8 cellular contexts compared by ENCODE assay signal in the genomic region with DNA sequence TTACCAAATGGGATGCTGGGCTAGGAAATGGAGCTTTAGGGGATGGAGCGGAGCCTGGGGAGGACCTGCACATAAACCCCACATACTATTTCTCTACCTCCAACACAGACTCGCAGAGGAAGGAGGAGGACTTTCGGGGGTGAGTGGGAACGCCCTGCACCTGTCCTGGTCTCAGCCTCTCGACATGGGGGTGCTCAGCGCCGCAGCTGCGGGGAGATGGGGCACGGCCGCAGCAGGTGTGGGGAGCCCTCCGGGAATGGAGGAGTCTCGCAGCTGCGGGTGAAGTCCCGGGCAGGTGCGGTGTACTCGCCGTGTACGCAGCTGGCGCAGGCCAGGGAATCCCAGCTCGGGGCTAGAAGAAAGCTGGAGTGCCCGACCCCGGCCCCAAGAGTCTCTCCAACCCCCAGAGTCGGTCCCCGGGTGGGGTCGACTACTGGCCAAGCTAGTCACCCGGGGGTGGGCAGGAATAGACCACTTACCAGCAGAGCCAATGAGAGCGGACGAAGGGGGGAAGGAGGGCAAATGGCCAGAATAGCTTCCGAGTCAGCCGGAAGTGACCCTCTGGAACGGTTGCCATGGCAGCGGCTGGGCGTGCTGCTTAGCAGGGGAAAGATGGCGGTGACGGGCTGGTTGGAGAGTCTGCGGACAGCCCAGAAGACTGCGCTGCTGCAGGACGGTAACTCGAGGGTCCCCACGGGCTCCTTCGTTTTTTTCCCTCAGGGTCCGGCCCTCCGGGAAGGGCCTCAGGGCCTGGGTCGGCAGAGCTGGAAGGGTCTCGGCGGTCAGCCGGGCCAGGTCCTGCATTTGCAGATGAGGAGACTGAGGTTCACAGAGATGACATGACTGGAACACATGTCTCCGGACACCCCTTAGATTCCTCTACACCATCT. TPM values are rescaled to one million over a fixed set of nuclear protein-coding genes. Genes with fewer than 3 reads are reported as not detected.
A peak's percentile ranks its signal among the peaks of the same experiment; 100 is the strongest.
DNase-seq lines count a peak whose midpoint lies in the region; ATAC-seq, FAIRE-seq and TF ChIP-seq lines count a peak whose summit lies in the region.

A gene (plus strand): TSS at position 597 of the 890 bp plus-strand sequence. CDS start 16 bp downstream, at position 613.
A gene (minus strand): TSS at position 533 of the 890 bp plus-strand sequence. CDS start 897 bp downstream, outside the sequence.

- TF ChIP-seq EP300 in HepG2 (IDR thresholded peaks at IDR 0.05; ENCODE audit: low read depth in 2 of 2, low read length in 2 of 2) (no peak), HepG2 (CRISPR knock-in tag; IDR thresholded peaks at IDR 0.05; ENCODE audit: borderline replicate concordance) (no peak)

- intact Hi-C loops in activated CD4-positive, alpha-beta memory T cell treated with anti-CD3 and anti-CD28 coated beads for 36 hours (cut with micrococcal nuclease) = loop anchor here (5.0 kb wide), 1 partner anchor 194 kb away; a partner anchor contains a TSS
- intact Hi-C loops in HepG2 (cut with micrococcal nuclease; ENCODE audit: unreplicated experiment) = no loop called here

- H3K4me1 ChIP-seq in HepG2 (ENCODE audit: insufficient read depth, low read length) = peaks cover 25% of the 10 kb centered on the region

- H3K27me3 ChIP-seq in HepG2 (ENCODE audit: control insufficient read depth in 1 of 2, insufficient read depth in 2 of 2, low read length in 2 of 2) = no peaks in the 10 kb centered on the region; a peak in 1 of 5 replicates

- WGBS in HepG2 (ENCODE audit: low lambda C conversion rate) = 0% methylated on average over 4 of the region's 48 CpGs

- no peaks in the 10 kb centered on the region for H4K20me1 ChIP-seq in HepG2 (ENCODE audit: insufficient read depth, low read length)

- peak; percentile 94 for DNase-seq in NCI-H748 (lab: John Stamatoyannopoulos, UW; ENCODE audit: unreplicated experiment)
- peak; percentile 95 for DNase-seq in activated CD4-positive, alpha-beta memory T cell treated with anti-CD3 and anti-CD28 coated beads for 36 hours
- peak; percentile 89 to 96 for DNase-seq in dermis microvascular lymphatic vessel endothelial cell (ENCODE audit: low read depth in 2 of 2)
- peak; percentile 93 for DNase-seq in HepG2 (ENCODE audit: low spot score)
- DNase-seq in stimulated activated CD4-positive, alpha-beta T cell treated with anti-CD3 and anti-CD28 coated beads, Interleukin-2, amount 100 ng/mL, for 48 hours = peak; percentile 92 to 93

- peak; percentile 30 to 72; a peak in 3 of 4 replicates for TF ChIP-seq POLR2A in HepG2 (IDR thresholded peaks at IDR 0.05; ENCODE audit: insufficient read depth in 1 of 2, low read depth in 2 of 2, low read length in 2 of 2)

- peaks cover 3 to 16% of the 10 kb centered on the region in 2 experiments; a peak in 3 of 5 replicates for H3K36me3 ChIP-seq in HepG2 (replicated peaks in 1 of 2; ENCODE audit: control insufficient read depth in 1 of 2, insufficient read depth in 2 of 2, low read length in 2 of 2)

- peak within 1 kb of the TSS; percentile 86 to 95 (median 94) for H3K4me3 ChIP-seq in HepG2 (replicated peaks in 1 of 3; ENCODE audit: insufficient read depth in 1 of 3, low read depth in 2 of 3, low read length in 3 of 3)

- H3K4me3 Mint-ChIP-seq in activated CD4-positive, alpha-beta memory T cell treated with anti-CD3 and anti-CD28 coated beads for 36 hours = peak within 1 kb of the TSS; percentile 91

- in situ Hi-C loops in HepG2 (cut with HindIII; ENCODE audit: extremely low pct_ligation_motif_present, low pct_unique_long_range_greater_than_20kb) = no loop called here

- peak within 1 kb of the TSS; percentile 86 for H3K27ac ChIP-seq in C4-2B
- H3K27ac ChIP-seq in HepG2 (ENCODE audit: extremely low read length, insufficient read depth, low read length) = peak within 1 kb of the TSS; percentile 60

- no peaks in the 10 kb centered on the region for H3K27me3 Mint-ChIP-seq in activated CD4-positive, alpha-beta memory T cell treated with anti-CD3 and anti-CD28 coated beads for 36 hours

- BruUV-seq in HepG2 (replicated peaks; lab: Mats Ljungman, UMichigan) = TSS peak; percentile 56

- peak within 1 kb of the TSS; percentile 94 for H3K4me2 ChIP-seq in HepG2 (ENCODE audit: low read depth, low read length)

- H3K9me3 ChIP-seq in HepG2 (ENCODE audit: low read length) = no peaks in the 10 kb centered on the region

- H3K9me3 Mint-ChIP-seq in activated CD4-positive, alpha-beta memory T cell treated with anti-CD3 and anti-CD28 coated beads for 36 hours = no peaks in the 10 kb centered on the region

- CTCF ChIA-PET in activated CD4-positive, alpha-beta memory T cell treated with anti-CD3 and anti-CD28 coated beads for 36 hours (lab: Charles Lee) = interaction anchor here (0.6 to 2.2 kb wide), 11 partner anchors 9 to 674 kb away, joined by 3 to 23 read pairs (median 4); a partner anchor contains a TSS
- CTCF ChIA-PET in HepG2 (lab: Yijun Ruan, JAX; ENCODE audit: low intra/inter-chr PET ratio, low total read pairs) = no interaction called here

- peak within 1 kb of the TSS; percentile 63 for H2AFZ ChIP-seq in HepG2 (ENCODE audit: low read length)

- peaks cover 21% of the 10 kb centered on the region for H3K4me1 Mint-ChIP-seq in activated CD4-positive, alpha-beta memory T cell treated with anti-CD3 and anti-CD28 coated beads for 36 hours (ENCODE audit: low read depth)

- TF ChIP-seq CTCF in C4-2B (conservative IDR thresholded peaks at IDR 0.05) (no peak), HepG2 (CRISPR knock-in tag; IDR thresholded peaks at IDR 0.05) (no peak)

- H3K27ac Mint-ChIP-seq in activated CD4-positive, alpha-beta memory T cell treated with anti-CD3 and anti-CD28 coated beads for 36 hours = peak within 1 kb of the TSS; percentile 69

- ATAC-seq in GM19351 (IDR thresholded peaks at IDR 0.05; ENCODE audit: unreplicated experiment) (peak; percentile 98), HG03520 (IDR thresholded peaks at IDR 0.05; ENCODE audit: unreplicated experiment) (peak; percentile 95), HepG2 (peak; percentile 98)

- peaks cover 16% of the 10 kb centered on the region for H3K79me2 ChIP-seq in HepG2 (ENCODE audit: insufficient read depth, low read length)

- no peak for TF ChIP-seq RAD21 in HepG2 (CRISPR knock-in tag; IDR thresholded peaks at IDR 0.05)

- FAIRE-seq in HepG2 (lab: Jason Lieb, UNC) = peak; percentile 96

- peak within 1 kb of the TSS; percentile 90 for H3K9ac ChIP-seq in HepG2 (ENCODE audit: insufficient read depth, low read depth, low read length)

- peaks cover 5% of the 10 kb centered on the region for H3K36me3 Mint-ChIP-seq in activated CD4-positive, alpha-beta memory T cell treated with anti-CD3 and anti-CD28 coated beads for 36 hours

- POLR2A ChIA-PET in activated CD4-positive, alpha-beta memory T cell treated with anti-CD3 and anti-CD28 coated beads for 36 hours (lab: Charles Lee) = interaction anchor here (1.1 to 1.2 kb wide), 2 partner anchors 15 to 194 kb away, joined by 3 read pairs; no protein-coding TSS in a partner anchor
- POLR2A ChIA-PET in HepG2 (lab: Yijun Ruan, JAX) = interaction anchor here (1.2 to 2.0 kb wide), 6 partner anchors 9 to 106 kb away, joined by 3 to 10 read pairs (median 4); no protein-coding TSS in a partner anchor

RNA-seq across cellular contexts. Expression of the first gene that starts in this region (rescaled TPM):
- total RNA-seq in activated CD4-positive, alpha-beta memory T cell treated with anti-CD3 and anti-CD28 coated beads for 36 hours = 10 to 100 TPM; 13.9 to 14.4 TPM
- total RNA-seq in dermis microvascular lymphatic vessel endothelial cell (13.8 and 16.4 TPM in 2 replicates), HepG2 (2016; rRNA removed; fragmentation: Illumina TruSeq; extraction: Trizol) (25.2 and 32.8 TPM in 2 replicates)
- total RNA-seq in HepG2 (2016; cell fraction: cytosol; rRNA removed; fragmentation: Illumina TruSeq; extraction: Trizol; ENCODE audit: low read depth) = 8.6 and 8.8 TPM in 2 replicates
- 23.9 and 34.8 TPM in 2 replicates for total RNA-seq in HepG2 (2016; cell fraction: insoluble cytoplasmic fraction; rRNA removed; fragmentation: Illumina TruSeq; extraction: Trizol)
- 11.3 and 11.5 TPM in 2 replicates for total RNA-seq in HepG2 (2016; cell fraction: membrane; rRNA removed; fragmentation: Illumina TruSeq; extraction: Trizol)
- 11.3 and 13.2 TPM in 2 replicates for total RNA-seq in HepG2 (2016; cell fraction: nucleus; rRNA removed; fragmentation: Illumina TruSeq; extraction: Trizol)
- polyA plus RNA-seq in HepG2 (2011; rRNA removed) = 22.7 and 27.0 TPM in 2 replicates
- polyA plus RNA-seq in HepG2 (2011; cell fraction: cytosol; rRNA removed) = 30.3 and 33.4 TPM in 2 replicates
- 17.2 and 17.5 TPM in 2 replicates for polyA plus RNA-seq in HepG2 (2011; cell fraction: nucleus; rRNA removed)
- 8.8 and 16.2 TPM in 2 replicates for polyA plus RNA-seq in HepG2 (2012)
- polyA plus RNA-seq in HepG2 (2016; cell fraction: cytosol; fragmentation: Illumina TruSeq; extraction: Trizol; ENCODE audit: low read depth) = 7.7 and 9.1 TPM in 2 replicates
- 30.4 and 30.5 TPM in 2 replicates for polyA plus RNA-seq in HepG2 (2016; cell fraction: insoluble cytoplasmic fraction; fragmentation: Illumina TruSeq; extraction: Trizol; ENCODE audit: low read depth)
- 8.6 and 8.8 TPM in 2 replicates for polyA plus RNA-seq in HepG2 (2016; cell fraction: membrane; fragmentation: Illumina TruSeq; extraction: Trizol; ENCODE audit: low read depth)
- polyA plus RNA-seq in HepG2 (2016; cell fraction: nucleus; fragmentation: Illumina TruSeq; extraction: Trizol; ENCODE audit: insufficient read depth, low read depth) = 12.5 and 17.0 TPM in 2 replicates
- polyA minus RNA-seq in HepG2 (2011; rRNA and poly(A)+ RNA removed; ENCODE audit: low replicate concordance) = 10.5 and 19.2 TPM in 2 replicates
- polyA minus RNA-seq in HepG2 (2011; cell fraction: cytosol; rRNA and poly(A)+ RNA removed) = 4.8 and 4.9 TPM in 2 replicates
- polyA minus RNA-seq in HepG2 (2011; cell fraction: nucleus; rRNA and poly(A)+ RNA removed) = 14.7 and 16.1 TPM in 2 replicates

RNA-seq across cellular contexts. Expression of the second gene that starts in this region (rescaled TPM):
- total RNA-seq in activated CD4-positive, alpha-beta memory T cell treated with anti-CD3 and anti-CD28 coated beads for 36 hours = 10 to 100 TPM; 29.4 to 30.8 TPM
- total RNA-seq in dermis microvascular lymphatic vessel endothelial cell (5.6 and 7.5 TPM in 2 replicates), HepG2 (2016; rRNA removed; fragmentation: Illumina TruSeq; extraction: Trizol) (8.1 and 13.8 TPM in 2 replicates)
- total RNA-seq in HepG2 (2016; cell fraction: cytosol; rRNA removed; fragmentation: Illumina TruSeq; extraction: Trizol; ENCODE audit: low read depth) = 6.3 and 7.5 TPM in 2 replicates
- 8.8 and 13.2 TPM in 2 replicates for total RNA-seq in HepG2 (2016; cell fraction: insoluble cytoplasmic fraction; rRNA removed; fragmentation: Illumina TruSeq; extraction: Trizol)
- total RNA-seq in HepG2 (2016; cell fraction: membrane; rRNA removed; fragmentation: Illumina TruSeq; extraction: Trizol) = 10.8 and 13.5 TPM in 2 replicates
- 13.0 and 17.9 TPM in 2 replicates for total RNA-seq in HepG2 (2016; cell fraction: nucleus; rRNA removed; fragmentation: Illumina TruSeq; extraction: Trizol)
- 19.1 and 25.0 TPM in 2 replicates for polyA plus RNA-seq in HepG2 (2011; rRNA removed)
- 13.4 and 19.7 TPM in 2 replicates for polyA plus RNA-seq in HepG2 (2011; cell fraction: cytosol; rRNA removed)
- 60.4 and 68.5 TPM in 2 replicates for polyA plus RNA-seq in HepG2 (2011; cell fraction: nucleus; rRNA removed)
- 15.2 and 18.1 TPM in 2 replicates for polyA plus RNA-seq in HepG2 (2012)
- polyA plus RNA-seq in HepG2 (2016; cell fraction: cytosol; fragmentation: Illumina TruSeq; extraction: Trizol; ENCODE audit: low read depth) = 4.0 and 5.6 TPM in 2 replicates
- polyA plus RNA-seq in HepG2 (2016; cell fraction: insoluble cytoplasmic fraction; fragmentation: Illumina TruSeq; extraction: Trizol; ENCODE audit: low read depth) = 9.5 and 10.7 TPM in 2 replicates
- polyA plus RNA-seq in HepG2 (2016; cell fraction: membrane; fragmentation: Illumina TruSeq; extraction: Trizol; ENCODE audit: low read depth) = 9.1 and 10.4 TPM in 2 replicates
- polyA plus RNA-seq in HepG2 (2016; cell fraction: nucleus; fragmentation: Illumina TruSeq; extraction: Trizol; ENCODE audit: insufficient read depth, low read depth) = 29.0 and 32.0 TPM in 2 replicates
- 66.0 and 72.8 TPM in 2 replicates for polyA minus RNA-seq in HepG2 (2011; rRNA and poly(A)+ RNA removed; ENCODE audit: low replicate concordance)
- 13.5 and 15.3 TPM in 2 replicates for polyA minus RNA-seq in HepG2 (2011; cell fraction: cytosol; rRNA and poly(A)+ RNA removed)
- 32.6 and 36.1 TPM in 2 replicates for polyA minus RNA-seq in HepG2 (2011; cell fraction: nucleus; rRNA and poly(A)+ RNA removed)

Comparison
In these comparisons a context has a peak if more than half of its experiments do, and no peak if none do; other contexts are left out.
1. Peak in every context shown above with its lines: DNase-seq, ATAC-seq, H3K4me3 ChIP-seq and H3K27ac ChIP-seq.